ENCODE assay signal across 14 cellular contexts in the genomic region with DNA sequence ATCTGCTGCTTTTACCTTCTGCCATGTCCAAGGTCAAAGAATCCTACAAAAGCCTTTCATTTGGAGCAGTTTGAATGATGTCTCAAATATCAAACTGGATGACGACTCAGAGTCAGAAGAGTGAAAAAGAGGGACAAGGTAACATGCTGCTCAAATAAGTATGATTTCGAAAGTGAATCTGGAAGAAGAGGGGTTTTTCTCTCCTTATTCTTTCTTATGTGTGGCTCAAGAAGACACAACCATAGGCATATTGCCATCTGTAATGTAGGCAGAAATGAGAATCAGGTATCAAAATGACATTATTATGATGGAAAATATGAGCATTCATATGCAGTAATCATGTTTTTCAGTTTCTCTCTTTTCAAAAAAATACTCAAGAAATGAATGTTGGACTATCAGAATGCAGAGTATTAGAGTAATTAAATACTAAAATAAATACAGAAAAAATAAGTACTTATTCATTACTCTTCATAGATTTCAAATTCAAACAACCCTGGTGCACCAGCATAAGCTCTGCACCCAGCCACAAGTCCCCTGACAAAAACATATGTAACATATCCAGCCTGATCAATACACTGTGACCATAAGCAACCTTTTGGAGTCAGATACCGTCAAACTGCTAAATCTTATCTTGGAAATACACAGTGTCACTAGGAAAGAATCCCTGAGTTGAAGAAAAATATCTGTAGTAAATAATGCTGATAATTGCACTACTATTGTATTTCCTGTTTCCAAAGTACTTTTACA.
DNase-seq lines count a peak whose midpoint lies in the region; ATAC-seq, FAIRE-seq and TF ChIP-seq lines count a peak whose summit lies in the region.
"Had no signal": no experiment of that assay in that cellular context is flagged by ENCODE, and none has a peak within 500 bp of the region (broad histone marks: within the 10 kb centered on the region; RNA-seq: fewer than 3 reads in every experiment).

No MANE protein-coding gene starts in this region.

- no CpG with 5 or more reads among the region's 3 CpGs for WGBS in neuronal stem cell (ENCODE audit: extremely low coverage in 2 of 2, insufficient read length in 2 of 2, insufficient replicate concordance in 1 of 2), 2 donors

- peaks cover 68% of the 10 kb centered on the region for H3K4me1 ChIP-seq in ACC112 (ENCODE audit: control insufficient read depth, insufficient read depth, low read length, unreplicated experiment)
- H3K4me1 ChIP-seq in neuronal stem cell (ENCODE audit: control insufficient read depth in 2 of 2, insufficient read depth in 1 of 2, low read depth in 1 of 2, low read length in 2 of 2) = peaks cover 2 to 16% of the 10 kb centered on the region in 2 donors

- FAIRE-seq in G401.6 (lab: Jason Lieb, UNC) = peak; percentile 64

- TF ChIP-seq CTCF in CD14-positive monocyte (IDR thresholded peaks at IDR 0.05) = no peak

- H3K4me2 ChIP-seq in neuronal stem cell (ENCODE audit: insufficient read depth, low read length, poor library complexity, severe bottlenecking) = no peak overlapping the region
- H3K4me2 ChIP-seq: GM23338 had no signal

- H3K9ac ChIP-seq in neuronal stem cell (ENCODE audit: low read depth, low read length, poor library complexity) = no peak overlapping the region

- H2BK120ac ChIP-seq in neuronal stem cell (ENCODE audit: low read depth, low read length) = no peak overlapping the region

- H3K27ac ChIP-seq in ACC112 (ENCODE audit: low read depth, low read length) (0 out of 2 replicates have a peak overlapping the region, but pooled peaks have one; percentile 94), neuronal stem cell (replicated peaks; ENCODE audit: low read length) (no peak overlapping the region)

- no peak for DNase-seq in effector memory CD8-positive, alpha-beta T cell
- DNase-seq in activated gamma-delta T cell (lab: John Stamatoyannopoulos, UW) (no peak), neuronal stem cell (ENCODE audit: low spot score) (no peak), CD14-positive monocyte (ENCODE audit: low spot score) (no peak), NCI-H1105 treated with DMSO at 0.1 percent for 48 hours (lab: John Stamatoyannopoulos, UW) (no peak)
- DNase-seq: effector CD4-positive, alpha-beta T cell; foreskin keratinocyte; NCI-H2081; NCI-H774 had no signal

- ATAC-seq in effector memory CD8-positive, alpha-beta T cell (replicated peaks) = peak; percentile 80
- ATAC-seq: foreskin keratinocyte, GM23338 had no signal

- H3K18ac ChIP-seq in neuronal stem cell (ENCODE audit: low read length) = no peak overlapping the region

- H3K27me3 ChIP-seq in ACC112 (ENCODE audit: insufficient read depth, low read length) (no peaks in the 10 kb centered on the region), neuronal stem cell (ENCODE audit: control insufficient read depth in 3 of 3, insufficient read depth in 3 of 3, low read depth in 1 of 3, low read length in 3 of 3) (no peaks in the 10 kb centered on the region)
- H3K27me3 ChIP-seq: foreskin keratinocyte had no signal

- H3K23ac ChIP-seq in neuronal stem cell (ENCODE audit: low read depth, low read length, poor library complexity) = no peak overlapping the region

- H3K4me1 Mint-ChIP-seq in T-helper 1 cell treated with Interleukin-12 subunit alpha and Interleukin-12 subunit beta and Interleukin-4 antibody, amounts not matched to agents 30 μg/mL and 1 μg/mL, for 36 hours (ENCODE audit: low read depth) = peaks cover 31% of the 10 kb centered on the region
- H3K4me1 Mint-ChIP-seq in effector memory CD8-positive, alpha-beta T cell (ENCODE audit: low read depth in 2 of 2) = peaks cover 27 to 47% of the 10 kb centered on the region in 2 donors
- H3K4me1 Mint-ChIP-seq in CD14-positive monocyte = no peaks in the 10 kb centered on the region

- H2BK12ac ChIP-seq in neuronal stem cell (ENCODE audit: low read length) = no peak overlapping the region

- peak overlapping the region; percentile 63 for H3K4me3 Mint-ChIP-seq in T-helper 1 cell treated with Interleukin-12 subunit alpha and Interleukin-12 subunit beta and Interleukin-4 antibody, amounts not matched to agents 30 μg/mL and 1 μg/mL, for 36 hours
- peak overlapping the region; percentile 19 to 54 for H3K4me3 Mint-ChIP-seq in effector memory CD8-positive, alpha-beta T cell
- H3K4me3 Mint-ChIP-seq in CD14-positive monocyte = no peak overlapping the region
- H3K4me3 Mint-ChIP-seq: brain, GM23338 had no signal

- no peak overlapping the region for H2AFZ ChIP-seq in ACC112 (ENCODE audit: low read length, unreplicated experiment)
- no peak overlapping the region for H2AFZ ChIP-seq in neuronal stem cell (ENCODE audit: low read length)
- H2AFZ ChIP-seq: GM23338 had no signal

- no peak overlapping the region for H3K14ac ChIP-seq in neuronal stem cell (ENCODE audit: low read length)

- H3K4me3 ChIP-seq in ACC112 (ENCODE audit: low read depth, low read length) (no peak overlapping the region), neuronal stem cell (ENCODE audit: low read length in 2 of 2) (no peak overlapping the region)
- H3K4me3 ChIP-seq: GM23338 had no signal

- H2BK15ac ChIP-seq in neuronal stem cell (ENCODE audit: low read length) = no peak overlapping the region

- intact Hi-C loops in CD14-positive monocyte (cut with micrococcal nuclease) = no loop called here

- no peak overlapping the region for H2BK5ac ChIP-seq in neuronal stem cell (ENCODE audit: low read length)

- peaks cover 8% of the 10 kb centered on the region for H3K79me2 ChIP-seq in ACC112 (ENCODE audit: control insufficient read depth, insufficient read depth, low read length, unreplicated experiment)

- no peaks in the 10 kb centered on the region for H3K9me3 ChIP-seq in neuronal stem cell (replicated peaks in 1 of 2; ENCODE audit: control insufficient read depth in 2 of 2, insufficient read depth in 1 of 2, low read depth in 1 of 2, low read length in 2 of 2)

- H3K79me1 ChIP-seq in neuronal stem cell (ENCODE audit: low read depth, low read length) = no peaks in the 10 kb centered on the region

- no peak overlapping the region for H2AK5ac ChIP-seq in neuronal stem cell (ENCODE audit: low read depth, low read length)

- H3K36me3 ChIP-seq in ACC112 (ENCODE audit: insufficient read depth, low read length) = no peaks in the 10 kb centered on the region
- H3K36me3 ChIP-seq in neuronal stem cell (replicated peaks in 1 of 2; ENCODE audit: control insufficient read depth in 2 of 2, insufficient read depth in 2 of 2, low read length in 2 of 2) = no peaks in the 10 kb centered on the region

- no peak overlapping the region for H3K4ac ChIP-seq in neuronal stem cell (ENCODE audit: low read length)

- H3K27ac Mint-ChIP-seq in T-helper 1 cell treated with Interleukin-12 subunit alpha and Interleukin-12 subunit beta and Interleukin-4 antibody, amounts not matched to agents 30 μg/mL and 1 μg/mL, for 36 hours = peak overlapping the region; percentile 85
- peak overlapping the region; percentile 30 to 85 for H3K27ac Mint-ChIP-seq in effector memory CD8-positive, alpha-beta T cell
- peak overlapping the region in 1 of 7 donors; percentile 3 for H3K27ac Mint-ChIP-seq in CD14-positive monocyte
- H3K27ac Mint-ChIP-seq: GM23338 had no signal

- no peaks in the 10 kb centered on the region for H3K27me3 Mint-ChIP-seq in T-helper 1 cell treated with Interleukin-12 subunit alpha and Interleukin-12 subunit beta and Interleukin-4 antibody, amounts not matched to agents 30 μg/mL and 1 μg/mL, for 36 hours (ENCODE audit: low read depth)
- H3K27me3 Mint-ChIP-seq in effector memory CD8-positive, alpha-beta T cell = no peaks in the 10 kb centered on the region
- no peaks in the 10 kb centered on the region for H3K27me3 Mint-ChIP-seq in CD14-positive monocyte (ENCODE audit: low read depth in 3 of 3)

- no peak overlapping the region for H4K91ac ChIP-seq in neuronal stem cell (ENCODE audit: low read depth, low read length, poor library complexity)

- H3K36me3 Mint-ChIP-seq in T-helper 1 cell treated with Interleukin-12 subunit alpha and Interleukin-12 subunit beta and Interleukin-4 antibody, amounts not matched to agents 30 μg/mL and 1 μg/mL, for 36 hours (ENCODE audit: low read depth) = no peaks in the 10 kb centered on the region
- no peaks in the 10 kb centered on the region for H3K36me3 Mint-ChIP-seq in effector memory CD8-positive, alpha-beta T cell (ENCODE audit: insufficient read depth)
- no peaks in the 10 kb centered on the region for H3K36me3 Mint-ChIP-seq in CD14-positive monocyte
- H3K36me3 Mint-ChIP-seq: brain had no signal

- no peak overlapping the region for H4K8ac ChIP-seq in neuronal stem cell (ENCODE audit: low read depth, low read length)

- no peaks in the 10 kb centered on the region for H3K9me3 Mint-ChIP-seq in T-helper 1 cell treated with Interleukin-12 subunit alpha and Interleukin-12 subunit beta and Interleukin-4 antibody, amounts not matched to agents 30 μg/mL and 1 μg/mL, for 36 hours
- H3K9me3 Mint-ChIP-seq in effector memory CD8-positive, alpha-beta T cell = no peaks in the 10 kb centered on the region
- no peaks in the 10 kb centered on the region for H3K9me3 Mint-ChIP-seq in CD14-positive monocyte
- H3K9me3 Mint-ChIP-seq: brain, GM23338 had no signal

Comparison
In these comparisons a context has a peak if more than half of its experiments do, and no peak if none do; other contexts are left out.
1. H3K4me3 Mint-ChIP-seq: peak in T-helper 1 cell treated with Interleukin-12 subunit alpha and Interleukin-12 subunit beta and Interleukin-4 antibody, amounts not matched to agents 30 μg/mL and 1 μg/mL, for 36 hours (single experiment) and effector memory CD8-positive, alpha-beta T cell (2 of 2); none in CD14-positive monocyte (0 of 2).